ENCODE assay signal across 13 cellular contexts in genomic region chr14:59425322-59425945, GRCh38. TPM values are rescaled to one million over a fixed set of nuclear protein-coding genes. Genes with fewer than 3 reads are reported as not detected.
DNase-seq lines count a peak whose midpoint lies in the region; ATAC-seq and TF ChIP-seq lines count a peak whose summit lies in the region.
"Had no signal": no experiment of that assay in that cellular context is flagged by ENCODE, and none has a peak within 500 bp of the region (broad histone marks: within the 10 kb centered on the region; RNA-seq: fewer than 3 reads in every experiment).

No MANE protein-coding gene starts in this region.

- no peaks in the 10 kb centered on the region for H3K36me3 ChIP-seq in BLaER1 treated with 17β-estradiol and CSF1 and Interleukin-3, amounts not matched to agents 10 nM and 100 nM
- no peaks in the 10 kb centered on the region for H3K36me3 ChIP-seq in parathyroid adenoma (ENCODE audit: control insufficient read depth, insufficient read depth, low read length)

- H3K79me2 ChIP-seq in parathyroid adenoma, result no peaks in the 10 kb centered on the region

- no peaks in the 10 kb centered on the region for H3K9me3 ChIP-seq in BLaER1 treated with 17β-estradiol and CSF1 and Interleukin-3, amounts not matched to agents 10 nM and 100 nM (replicated peaks in 1 of 11)
- no peaks in the 10 kb centered on the region for H3K9me3 ChIP-seq in parathyroid adenoma (ENCODE audit: control insufficient read depth, low read length)

- peak; percentile 44 for TF ChIP-seq CTCF in fibroblast of the aortic adventitia (IDR thresholded peaks at IDR 0.05; ENCODE audit: insufficient read depth, low read length)
- no peak for TF ChIP-seq CTCF in parathyroid adenoma (IDR thresholded peaks at IDR 0.05)

- no peaks in the 10 kb centered on the region for H3K27me3 ChIP-seq in BLaER1 treated with 17β-estradiol and CSF1 and Interleukin-3, amounts not matched to agents 10 nM and 100 nM
- H3K27me3 ChIP-seq in parathyroid adenoma (ENCODE audit: control insufficient read depth, insufficient read depth, low read length), result no peaks in the 10 kb centered on the region

- H3K4me1 ChIP-seq in BLaER1 treated with 17β-estradiol and CSF1 and Interleukin-3, amounts not matched to agents 10 nM and 100 nM, result peaks cover 26 to 58% (median 29%) of the 10 kb centered on the region in 10 experiments
- H3K4me1 ChIP-seq in parathyroid adenoma, result peaks cover 22% of the 10 kb centered on the region

- ATAC-seq in GM21528 (IDR thresholded peaks at IDR 0.05; ENCODE audit: low FRiP score, unreplicated experiment), result no peak
- ATAC-seq: activated T-cell treated with anti-CD3 and anti-CD28 coated beads, Interleukin-2, amount 50 U/mL, for 4 hours; K562; naive thymus-derived CD4-positive, alpha-beta T cell had no signal

- no peaks in the 10 kb centered on the region for H4K20me1 ChIP-seq in BLaER1 treated with 17β-estradiol and CSF1 and Interleukin-3, amounts not matched to agents 10 nM and 100 nM

- no peak overlapping the region for H2AFZ ChIP-seq in parathyroid adenoma

- H3K27ac ChIP-seq in BLaER1 treated with 17β-estradiol and CSF1 and Interleukin-3, amounts not matched to agents 10 nM and 100 nM, result peak overlapping the region in 1 of 11 experiments; percentile 21; a peak in 1 of 22 replicates
- peak overlapping the region; percentile 11 for H3K27ac ChIP-seq in parathyroid adenoma
- H3K27ac ChIP-seq: epithelial cell of prostate, VCaP had no signal

- no peak overlapping the region for H3K4me3 ChIP-seq in BLaER1 treated with 17β-estradiol and CSF1 and Interleukin-3, amounts not matched to agents 10 nM and 100 nM
- H3K4me3 ChIP-seq in fibroblast of the aortic adventitia (ENCODE audit: low read depth, low read length) (no peak overlapping the region), parathyroid adenoma (ENCODE audit: low read depth, low read length) (no peak overlapping the region)
- H3K4me3 ChIP-seq: K562 had no signal

- H3K4me2 ChIP-seq in BLaER1 treated with 17β-estradiol and CSF1 and Interleukin-3, amounts not matched to agents 10 nM and 100 nM, result peak overlapping the region in 10 of 11 experiments; percentile 35 to 72 (median 64); a peak in 17 of 22 replicates
- H3K4me2 ChIP-seq in parathyroid adenoma (ENCODE audit: low read length), result no peak overlapping the region

- DNase-seq in MV-4-11 (lab: John Stamatoyannopoulos, UW), result peak; percentile 69
- peak; percentile 48 for DNase-seq in fibroblast of the aortic adventitia (ENCODE audit: low read depth)
- no peak for DNase-seq in activated CD4-positive, alpha-beta T cell treated with anti-CD3 and anti-CD28 coated beads for 1 hour
- no peak for DNase-seq in activated effector memory CD4-positive, alpha-beta T cell treated with Interleukin-2 at 50 U/mL for 16 hours
- no peak for DNase-seq in NCI-H1048 (lab: John Stamatoyannopoulos, UW)
- DNase-seq: activated T-cell treated with anti-CD3 and anti-CD28 coated beads, Interleukin-2, amount 50 U/mL, for 4 hours; naive thymus-derived CD4-positive, alpha-beta T cell had no signal

- no peak overlapping the region for H3K9ac ChIP-seq in BLaER1 treated with 17β-estradiol and CSF1 and Interleukin-3, amounts not matched to agents 10 nM and 100 nM
- no peak overlapping the region for H3K9ac ChIP-seq in parathyroid adenoma

RNA-seq across cellular contexts. Expression of gene GPR135, which starts 39.7 kb away (rescaled TPM):
- 1.7 and 4.3 TPM in 2 replicates for total RNA-seq in fibroblast of the aortic adventitia (ENCODE audit: low replicate concordance)

RNA-seq across cellular contexts. Expression of gene L3HYPDH, which starts 58.8 kb away (rescaled TPM):
- 16.7 and 28.7 TPM in 2 replicates for total RNA-seq in fibroblast of the aortic adventitia (ENCODE audit: low replicate concordance)

RNA-seq across cellular contexts. Expression of gene JKAMP, which starts 58.9 kb away (rescaled TPM):
- 58.8 and 105 TPM in 2 replicates for total RNA-seq in fibroblast of the aortic adventitia (ENCODE audit: low replicate concordance)

Comparison
In these comparisons a context has a peak if more than half of its experiments do, and no peak if none do; other contexts are left out.
1. DNase-seq: peak in MV-4-11 (single experiment) and fibroblast of the aortic adventitia (single experiment); none in activated CD4-positive, alpha-beta T cell treated with anti-CD3 and anti-CD28 coated beads for 1 hour (single experiment), activated effector memory CD4-positive, alpha-beta T cell treated with Interleukin-2 at 50 U/mL for 16 hours (single experiment) and NCI-H1048 (single experiment).